In the genomic region with DNA sequence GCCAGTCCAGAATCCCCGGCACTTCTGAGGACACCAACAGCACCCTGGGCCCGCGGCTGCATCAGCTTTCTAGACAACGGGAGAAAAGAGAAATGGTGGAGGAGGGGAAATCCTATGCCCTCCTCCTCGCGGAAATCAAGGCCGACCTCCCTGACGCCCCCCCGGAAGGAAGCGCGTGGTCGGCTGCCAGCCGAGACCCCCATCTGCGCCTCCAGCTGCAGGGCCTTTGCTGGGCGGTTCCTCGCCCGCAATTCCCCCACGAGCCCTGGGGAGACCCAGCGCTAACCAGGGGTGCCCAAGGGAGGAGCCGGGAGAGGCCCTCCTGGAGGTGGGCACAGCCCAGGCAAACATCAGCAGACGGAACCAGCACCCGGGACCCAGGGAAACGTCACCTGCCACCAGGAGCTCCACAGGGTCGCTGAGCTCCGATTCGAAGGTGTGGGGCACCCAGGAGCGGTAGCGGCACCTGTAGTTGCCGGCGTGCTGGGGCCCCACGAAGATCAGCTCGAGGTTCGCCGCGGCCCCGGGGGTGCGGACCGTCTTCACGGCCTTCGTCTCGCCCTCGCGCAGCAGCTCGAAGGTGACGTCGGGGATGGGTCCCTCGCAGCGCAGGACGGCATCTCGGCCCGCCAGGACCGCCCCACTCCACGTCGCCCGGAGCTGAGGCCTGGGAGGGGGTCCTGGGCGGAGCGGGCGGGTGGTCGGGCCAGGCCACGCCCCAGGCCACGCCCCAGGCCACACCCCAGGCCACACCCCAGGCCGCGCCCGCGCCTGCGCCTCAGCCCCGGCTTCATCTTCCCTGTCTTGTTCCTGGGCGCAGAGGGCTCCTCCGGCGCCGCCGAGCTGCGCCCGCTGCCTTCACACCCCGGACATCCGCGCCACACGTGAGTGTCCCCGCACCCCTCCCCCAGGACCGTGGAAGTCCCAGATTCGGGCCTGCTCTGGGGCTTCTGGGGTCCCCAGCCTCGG, we compare ENCODE assay signal across 9 cellular contexts. TPM values are rescaled to one million over a fixed set of nuclear protein-coding genes. Genes with fewer than 3 reads are reported as not detected.
DNase-seq lines count a peak whose midpoint lies in the region; ATAC-seq and TF ChIP-seq lines count a peak whose summit lies in the region.
"Had no signal": no experiment of that assay in that cellular context is flagged by ENCODE, and none has a peak within 500 bp of the region (broad histone marks: within the 10 kb centered on the region; RNA-seq: fewer than 3 reads in every experiment).

No MANE protein-coding gene starts in this region.

- no peaks in the 10 kb centered on the region for H3K36me3 ChIP-seq in Panc1 (ENCODE audit: control insufficient read depth, insufficient read depth, low read length)
- H3K36me3 ChIP-seq in thoracic aorta = no peaks in the 10 kb centered on the region

- intact Hi-C loops in Panc1 (cut with micrococcal nuclease; ENCODE audit: unreplicated experiment) = no loop called here

- CTCF ChIA-PET in Panc1 (lab: Charles Lee) = interaction anchor here (0.6 to 0.9 kb wide), 4 partner anchors 151 to 491 kb away, joined by 3 to 9 read pairs (median 5); a partner anchor contains a TSS

- H3K27ac ChIP-seq in Panc1 (ENCODE audit: low read length) = peak overlapping the region; percentile 72
- H3K27ac ChIP-seq in thoracic aorta = peak overlapping the region; percentile 45 to 61
- H3K27ac ChIP-seq: epithelial cell of prostate had no signal

- DNase-seq in COR-L47 (lab: John Stamatoyannopoulos, UW) (peak; percentile 68), HS-27A (ENCODE audit: low read depth) (peak; percentile 29), Panc1 (ENCODE audit: low read depth, low spot score) (no peak), foreskin melanocyte (peak; percentile 46), nucleus accumbens (lab: John Stamatoyannopoulos, UW) (peak in 54 of 56 donors; percentile 12 to 87 (median 68)), thoracic aorta (ENCODE audit: low spot score) (no peak)
- peak; percentile 47 for DNase-seq in activated effector memory CD4-positive, alpha-beta T cell treated with Interleukin-2 at 50 U/mL for 16 hours

- no peaks in the 10 kb centered on the region for H3K27me3 ChIP-seq in Panc1 (ENCODE audit: control insufficient read depth, insufficient read depth, low read length)
- no peaks in the 10 kb centered on the region for H3K27me3 ChIP-seq in thoracic aorta (replicated peaks; ENCODE audit: insufficient read depth)

- BruUV-seq in Panc1 (replicated peaks; lab: Mats Ljungman, UMichigan) = TSS peak; percentile 94

- H3K9me3 ChIP-seq in Panc1 (ENCODE audit: control insufficient read depth, insufficient read depth, low read depth, low read length) = no peaks in the 10 kb centered on the region
- H3K9me3 ChIP-seq in thoracic aorta = no peaks in the 10 kb centered on the region

- TF ChIP-seq CTCF in Panc1 (IDR thresholded peaks at IDR 0.05) (no peak), thoracic aorta (IDR thresholded peaks at IDR 0.05) (no peak)

- in situ Hi-C loops in Panc1 (cut with HindIII; ENCODE audit: low pct_unique_long_range_greater_than_20kb, low sequenced_read_pairs) = no loop called here

- ATAC-seq in GM19468 (IDR thresholded peaks at IDR 0.05; ENCODE audit: extremely low read depth, unreplicated experiment) (peak; percentile 73), Panc1 (peak; percentile 98), thoracic aorta (ENCODE audit: insufficient number of reproducible peaks, low FRiP score, low read depth) (no peak)

- H3K4me1 ChIP-seq in Panc1 (ENCODE audit: control insufficient read depth, insufficient read depth, low read length) (peaks cover 8% of the 10 kb centered on the region; the same call in 1 of the 2 replicates), thoracic aorta (ENCODE audit: control insufficient read depth in 1 of 2, low read depth in 2 of 2) (peaks cover 0 to 18% of the 10 kb centered on the region in 2 donors)

- peak overlapping the region; percentile 63 to 97 for H3K4me3 ChIP-seq in Panc1 (ENCODE audit: low read depth in 2 of 2, low read length in 2 of 2)
- peak overlapping the region; percentile 75 for H3K4me3 ChIP-seq in thoracic aorta

- POLR2A ChIA-PET in Panc1 (lab: Charles Lee) = interaction anchor here (0.5 to 2.0 kb wide), 3 partner anchors 15 to 187 kb away, joined by 3 to 16 read pairs (median 5); a partner anchor contains a TSS

RNA-seq across cellular contexts. Expression of a gene that starts 6.0 kb away (rescaled TPM):
- total RNA-seq in Panc1 (2021; ENCODE audit: unreplicated experiment) (47.4 TPM), thoracic aorta (10 to 100 TPM in 1 of 2 donors, 1 to 10 TPM in 1; 1.9 to 10.0 TPM)
- polyA plus RNA-seq in Panc1 (2012; ENCODE audit: insufficient read length) = 114 TPM

RNA-seq across cellular contexts. Expression of a gene that starts 15.3 kb away (rescaled TPM):
- 1.9 TPM for total RNA-seq in Panc1 (2021; ENCODE audit: unreplicated experiment)
- 4.0 TPM for polyA plus RNA-seq in Panc1 (2012; ENCODE audit: insufficient read length)
- total RNA-seq in thoracic aorta = 1 to 10 TPM in 1 of 2 donors, not detected in 1; 2.3 TPM

RNA-seq across cellular contexts. Expression of a gene that starts 20.5 kb away (rescaled TPM):
- total RNA-seq in Panc1 (2021; ENCODE audit: unreplicated experiment) (6.6 TPM), thoracic aorta (1 to 10 TPM; 1.1 to 4.2 TPM)
- 3.2 TPM for polyA plus RNA-seq in Panc1 (2012; ENCODE audit: insufficient read length)

RNA-seq across cellular contexts. Expression of a gene that starts 33.6 kb away (rescaled TPM):
- total RNA-seq in Panc1 (2021; ENCODE audit: unreplicated experiment) (1.6 TPM), thoracic aorta (1 to 10 TPM; 1.6 to 3.9 TPM)
- 3.7 TPM for polyA plus RNA-seq in Panc1 (2012; ENCODE audit: insufficient read length)

RNA-seq across cellular contexts. Expression of a gene that starts 39.8 kb away (rescaled TPM):
- 1,487 TPM for total RNA-seq in Panc1 (2021; ENCODE audit: unreplicated experiment)
- polyA plus RNA-seq in Panc1 (2012; ENCODE audit: insufficient read length) = 2,835 TPM
- total RNA-seq in thoracic aorta = 100 to 1,000 TPM; 747 to 789 TPM

Comparison
In these comparisons a context has a peak if more than half of its experiments do, and no peak if none do; other contexts are left out.
1. DNase-seq: peak in COR-L47 (single experiment), HS-27A (single experiment), activated effector memory CD4-positive, alpha-beta T cell treated with Interleukin-2 at 50 U/mL for 16 hours (single experiment), foreskin melanocyte (single experiment) and nucleus accumbens (54 of 56); none in Panc1 (single experiment) and thoracic aorta (single experiment).